ENCODE assay signal across 1 cellular context in the genomic region with DNA sequence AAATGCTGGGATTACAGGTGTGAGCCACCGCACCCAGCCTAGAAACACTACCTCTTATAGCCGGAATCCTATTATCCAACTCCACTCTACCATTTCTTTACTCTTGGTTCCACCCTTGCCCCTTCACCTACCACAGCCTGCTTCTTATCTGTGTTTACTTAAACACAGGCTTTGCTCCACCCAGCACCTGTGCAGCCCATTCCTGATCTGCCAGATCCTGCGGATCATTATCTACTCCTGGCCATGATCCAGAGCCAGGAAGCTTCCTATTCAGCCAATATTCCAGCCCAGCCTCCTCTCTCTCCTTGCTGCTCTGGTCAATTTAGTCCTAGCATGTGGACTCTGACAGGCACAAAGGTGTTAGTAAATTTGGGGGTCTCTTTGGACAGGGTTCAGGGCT.
TF ChIP-seq lines count a peak whose summit lies in the region.

No MANE protein-coding gene starts in this region.

TF ChIP-seq in HepG2, 621 proteins besides CTCF, POLR2A, EP300 and RAD21 (continued from another document):
- TF ChIP-seq, protein P1, sequence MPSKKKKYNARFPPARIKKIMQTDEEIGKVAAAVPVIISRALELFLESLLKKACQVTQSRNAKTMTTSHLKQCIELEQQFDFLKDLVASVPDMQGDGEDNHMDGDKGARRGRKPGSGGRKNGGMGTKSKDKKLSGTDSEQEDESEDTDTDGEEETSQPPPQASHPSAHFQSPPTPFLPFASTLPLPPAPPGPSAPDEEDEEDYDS (CRISPR knock-in tag; IDR thresholded peaks at IDR 0.05): no peak
- 0 out of 2 replicates have a peak, but pooled peaks have one; percentile 35 for TF ChIP-seq SP140L (CRISPR knock-in tag; IDR thresholded peaks at IDR 0.05; ENCODE audit: borderline replicate concordance)
- peak; percentile 85 for TF ChIP-seq ZEB1 (IDR thresholded peaks at IDR 0.05; ENCODE audit: insufficient replicate concordance, low read depth)
- TF ChIP-seq, protein P2, sequence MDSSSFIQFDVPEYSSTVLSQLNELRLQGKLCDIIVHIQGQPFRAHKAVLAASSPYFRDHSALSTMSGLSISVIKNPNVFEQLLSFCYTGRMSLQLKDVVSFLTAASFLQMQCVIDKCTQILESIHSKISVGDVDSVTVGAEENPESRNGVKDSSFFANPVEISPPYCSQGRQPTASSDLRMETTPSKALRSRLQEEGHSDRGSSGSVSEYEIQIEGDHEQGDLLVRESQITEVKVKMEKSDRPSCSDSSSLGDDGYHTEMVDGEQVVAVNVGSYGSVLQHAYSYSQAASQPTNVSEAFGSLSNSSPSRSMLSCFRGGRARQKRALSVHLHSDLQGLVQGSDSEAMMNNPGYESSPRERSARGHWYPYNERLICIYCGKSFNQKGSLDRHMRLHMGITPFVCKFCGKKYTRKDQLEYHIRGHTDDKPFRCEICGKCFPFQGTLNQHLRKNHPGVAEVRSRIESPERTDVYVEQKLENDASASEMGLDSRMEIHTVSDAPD (CRISPR knock-in tag; IDR thresholded peaks at IDR 0.05): peak; percentile 98
- 0 out of 2 replicates have a peak, but pooled peaks have one; percentile 30 for TF ChIP-seq JUNB (CRISPR knock-in tag; IDR thresholded peaks at IDR 0.05; ENCODE audit: borderline replicate concordance)
- TF ChIP-seq, protein P3, sequence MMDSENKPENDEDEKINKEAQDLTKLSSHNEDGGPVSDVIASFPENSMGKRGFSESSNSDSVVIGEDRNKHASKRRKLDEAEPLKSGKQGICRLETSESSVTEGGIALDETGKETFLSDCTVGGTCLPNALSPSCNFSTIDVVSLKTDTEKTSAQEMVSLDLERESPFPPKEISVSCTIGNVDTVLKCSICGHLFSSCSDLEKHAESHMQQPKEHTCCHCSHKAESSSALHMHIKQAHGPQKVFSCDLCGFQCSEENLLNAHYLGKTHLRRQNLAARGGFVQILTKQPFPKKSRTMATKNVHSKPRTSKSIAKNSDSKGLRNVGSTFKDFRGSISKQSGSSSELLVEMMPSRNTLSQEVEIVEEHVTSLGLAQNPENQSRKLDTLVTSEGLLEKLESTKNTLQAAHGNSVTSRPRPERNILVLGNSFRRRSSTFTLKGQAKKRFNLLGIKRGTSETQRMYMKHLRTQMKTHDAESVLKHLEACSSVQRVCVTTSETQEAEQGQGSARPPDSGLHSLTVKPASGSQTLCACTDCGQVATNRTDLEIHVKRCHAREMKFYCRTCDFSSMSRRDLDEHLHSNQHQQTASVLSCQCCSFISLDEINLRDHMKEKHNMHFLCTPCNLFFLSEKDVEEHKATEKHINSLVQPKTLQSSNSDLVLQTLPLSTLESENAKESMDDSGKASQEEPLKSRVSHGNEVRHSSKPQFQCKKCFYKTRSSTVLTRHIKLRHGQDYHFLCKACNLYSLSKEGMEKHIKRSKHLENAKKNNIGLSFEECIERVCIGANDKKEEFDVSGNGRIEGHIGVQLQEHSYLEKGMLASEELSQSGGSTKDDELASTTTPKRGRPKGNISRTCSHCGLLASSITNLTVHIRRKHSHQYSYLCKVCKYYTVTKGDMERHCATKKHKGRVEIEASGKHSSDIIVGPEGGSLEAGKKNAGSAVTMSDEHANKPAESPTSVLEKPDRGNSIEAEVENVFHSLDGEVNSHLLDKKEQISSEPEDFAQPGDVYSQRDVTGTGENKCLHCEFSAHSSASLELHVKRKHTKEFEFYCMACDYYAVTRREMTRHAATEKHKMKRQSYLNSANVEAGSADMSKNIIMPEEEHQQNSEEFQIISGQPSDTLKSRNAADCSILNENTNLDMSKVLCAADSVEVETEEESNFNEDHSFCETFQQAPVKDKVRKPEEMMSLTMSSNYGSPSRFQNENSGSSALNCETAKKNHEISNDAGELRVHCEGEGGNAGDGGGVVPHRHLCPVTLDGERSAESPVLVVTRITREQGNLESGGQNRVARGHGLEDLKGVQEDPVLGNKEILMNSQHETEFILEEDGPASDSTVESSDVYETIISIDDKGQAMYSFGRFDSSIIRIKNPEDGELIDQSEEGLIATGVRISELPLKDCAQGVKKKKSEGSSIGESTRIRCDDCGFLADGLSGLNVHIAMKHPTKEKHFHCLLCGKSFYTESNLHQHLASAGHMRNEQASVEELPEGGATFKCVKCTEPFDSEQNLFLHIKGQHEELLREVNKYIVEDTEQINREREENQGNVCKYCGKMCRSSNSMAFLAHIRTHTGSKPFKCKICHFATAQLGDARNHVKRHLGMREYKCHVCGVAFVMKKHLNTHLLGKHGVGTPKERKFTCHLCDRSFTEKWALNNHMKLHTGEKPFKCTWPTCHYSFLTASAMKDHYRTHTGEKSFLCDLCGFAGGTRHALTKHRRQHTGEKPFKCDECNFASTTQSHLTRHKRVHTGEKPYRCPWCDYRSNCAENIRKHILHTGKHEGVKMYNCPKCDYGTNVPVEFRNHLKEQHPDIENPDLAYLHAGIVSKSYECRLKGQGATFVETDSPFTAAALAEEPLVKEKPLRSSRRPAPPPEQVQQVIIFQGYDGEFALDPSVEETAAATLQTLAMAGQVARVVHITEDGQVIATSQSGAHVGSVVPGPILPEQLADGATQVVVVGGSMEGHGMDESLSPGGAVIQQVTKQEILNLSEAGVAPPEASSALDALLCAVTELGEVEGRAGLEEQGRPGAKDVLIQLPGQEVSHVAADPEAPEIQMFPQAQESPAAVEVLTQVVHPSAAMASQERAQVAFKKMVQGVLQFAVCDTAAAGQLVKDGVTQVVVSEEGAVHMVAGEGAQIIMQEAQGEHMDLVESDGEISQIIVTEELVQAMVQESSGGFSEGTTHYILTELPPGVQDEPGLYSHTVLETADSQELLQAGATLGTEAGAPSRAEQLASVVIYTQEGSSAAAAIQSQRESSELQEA (CRISPR knock-in tag; IDR thresholded peaks at IDR 0.05; ENCODE audit: not compliant biosample characterization): no peak
- TF ChIP-seq ZNF274 (CRISPR knock-in tag; IDR thresholded peaks at IDR 0.05): no peak
- TF ChIP-seq, protein P4, sequence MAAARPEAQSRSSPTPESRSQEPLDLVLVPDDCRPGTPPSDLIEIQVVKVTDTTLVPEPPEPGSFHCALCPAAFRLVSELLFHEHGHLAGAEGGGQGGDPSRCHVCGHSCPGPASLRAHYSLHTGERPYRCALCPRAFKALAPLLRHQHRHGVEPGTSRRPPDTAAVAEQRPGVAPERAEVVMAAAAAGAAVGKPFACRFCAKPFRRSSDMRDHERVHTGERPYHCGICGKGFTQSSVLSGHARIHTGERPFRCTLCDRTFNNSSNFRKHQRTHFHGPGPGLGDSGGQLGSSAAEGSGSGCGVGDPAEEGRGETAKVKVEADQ (CRISPR knock-in tag; IDR thresholded peaks at IDR 0.05; ENCODE audit: borderline replicate concordance): no peak
- TF ChIP-seq ETV6 (CRISPR knock-in tag; conservative IDR thresholded peaks at IDR 0.05): 0 out of 2 replicates have a peak, but pooled peaks have one; percentile 35
- TF ChIP-seq HMG20A (CRISPR knock-in tag; IDR thresholded peaks at IDR 0.05; ENCODE audit: borderline replicate concordance): peak; percentile 66; the same call in 1 of the 2 replicates
- TF ChIP-seq JUND (CRISPR knock-in tag; IDR thresholded peaks at IDR 0.05): no peak
- TF ChIP-seq ZNF331 (CRISPR knock-in tag; IDR thresholded peaks at IDR 0.05): peak; percentile 66; the same call in 1 of the 2 replicates
- TF ChIP-seq, protein P5, sequence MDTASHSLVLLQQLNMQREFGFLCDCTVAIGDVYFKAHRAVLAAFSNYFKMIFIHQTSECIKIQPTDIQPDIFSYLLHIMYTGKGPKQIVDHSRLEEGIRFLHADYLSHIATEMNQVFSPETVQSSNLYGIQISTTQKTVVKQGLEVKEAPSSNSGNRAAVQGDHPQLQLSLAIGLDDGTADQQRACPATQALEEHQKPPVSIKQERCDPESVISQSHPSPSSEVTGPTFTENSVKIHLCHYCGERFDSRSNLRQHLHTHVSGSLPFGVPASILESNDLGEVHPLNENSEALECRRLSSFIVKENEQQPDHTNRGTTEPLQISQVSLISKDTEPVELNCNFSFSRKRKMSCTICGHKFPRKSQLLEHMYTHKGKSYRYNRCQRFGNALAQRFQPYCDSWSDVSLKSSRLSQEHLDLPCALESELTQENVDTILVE (CRISPR knock-in tag; IDR thresholded peaks at IDR 0.05): no peak
- TF ChIP-seq NCOA2 (CRISPR knock-in tag; IDR thresholded peaks at IDR 0.05): peak; percentile 52; the same call in 1 of the 2 replicates
- TF ChIP-seq SALL1 (CRISPR knock-in tag; IDR thresholded peaks at IDR 0.05): peak; percentile 74
- peak; percentile 69 for TF ChIP-seq ZMYM4 (CRISPR knock-in tag; IDR thresholded peaks at IDR 0.05)
- TF ChIP-seq ZSCAN9 (CRISPR knock-in tag; IDR thresholded peaks at IDR 0.05; ENCODE audit: borderline replicate concordance): 0 out of 2 replicates have a peak, but pooled peaks have one; percentile 31
- TF ChIP-seq, protein P6, sequence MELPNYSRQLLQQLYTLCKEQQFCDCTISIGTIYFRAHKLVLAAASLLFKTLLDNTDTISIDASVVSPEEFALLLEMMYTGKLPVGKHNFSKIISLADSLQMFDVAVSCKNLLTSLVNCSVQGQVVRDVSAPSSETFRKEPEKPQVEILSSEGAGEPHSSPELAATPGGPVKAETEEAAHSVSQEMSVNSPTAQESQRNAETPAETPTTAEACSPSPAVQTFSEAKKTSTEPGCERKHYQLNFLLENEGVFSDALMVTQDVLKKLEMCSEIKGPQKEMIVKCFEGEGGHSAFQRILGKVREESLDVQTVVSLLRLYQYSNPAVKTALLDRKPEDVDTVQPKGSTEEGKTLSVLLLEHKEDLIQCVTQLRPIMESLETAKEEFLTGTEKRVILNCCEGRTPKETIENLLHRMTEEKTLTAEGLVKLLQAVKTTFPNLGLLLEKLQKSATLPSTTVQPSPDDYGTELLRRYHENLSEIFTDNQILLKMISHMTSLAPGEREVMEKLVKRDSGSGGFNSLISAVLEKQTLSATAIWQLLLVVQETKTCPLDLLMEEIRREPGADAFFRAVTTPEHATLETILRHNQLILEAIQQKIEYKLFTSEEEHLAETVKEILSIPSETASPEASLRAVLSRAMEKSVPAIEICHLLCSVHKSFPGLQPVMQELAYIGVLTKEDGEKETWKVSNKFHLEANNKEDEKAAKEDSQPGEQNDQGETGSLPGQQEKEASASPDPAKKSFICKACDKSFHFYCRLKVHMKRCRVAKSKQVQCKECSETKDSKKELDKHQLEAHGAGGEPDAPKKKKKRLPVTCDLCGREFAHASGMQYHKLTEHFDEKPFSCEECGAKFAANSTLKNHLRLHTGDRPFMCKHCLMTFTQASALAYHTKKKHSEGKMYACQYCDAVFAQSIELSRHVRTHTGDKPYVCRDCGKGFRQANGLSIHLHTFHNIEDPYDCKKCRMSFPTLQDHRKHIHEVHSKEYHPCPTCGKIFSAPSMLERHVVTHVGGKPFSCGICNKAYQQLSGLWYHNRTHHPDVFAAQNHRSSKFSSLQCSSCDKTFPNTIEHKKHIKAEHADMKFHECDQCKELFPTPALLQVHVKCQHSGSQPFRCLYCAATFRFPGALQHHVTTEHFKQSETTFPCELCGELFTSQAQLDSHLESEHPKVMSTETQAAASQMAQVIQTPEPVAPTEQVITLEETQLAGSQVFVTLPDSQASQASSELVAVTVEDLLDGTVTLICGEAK (IDR thresholded peaks at IDR 0.05): no peak
- TF ChIP-seq, protein P6 (CRISPR knock-in tag; IDR thresholded peaks at IDR 0.05): no peak
- TF ChIP-seq ERF (CRISPR knock-in tag; IDR thresholded peaks at IDR 0.05): no peak
- TF ChIP-seq TBX2 (CRISPR knock-in tag; IDR thresholded peaks at IDR 0.05; ENCODE audit: borderline replicate concordance): peak; percentile 55; the same call in 1 of the 2 replicates
- TF ChIP-seq AKAP8 (CRISPR knock-in tag; IDR thresholded peaks at IDR 0.05): no peak
- TF ChIP-seq, protein P7, sequence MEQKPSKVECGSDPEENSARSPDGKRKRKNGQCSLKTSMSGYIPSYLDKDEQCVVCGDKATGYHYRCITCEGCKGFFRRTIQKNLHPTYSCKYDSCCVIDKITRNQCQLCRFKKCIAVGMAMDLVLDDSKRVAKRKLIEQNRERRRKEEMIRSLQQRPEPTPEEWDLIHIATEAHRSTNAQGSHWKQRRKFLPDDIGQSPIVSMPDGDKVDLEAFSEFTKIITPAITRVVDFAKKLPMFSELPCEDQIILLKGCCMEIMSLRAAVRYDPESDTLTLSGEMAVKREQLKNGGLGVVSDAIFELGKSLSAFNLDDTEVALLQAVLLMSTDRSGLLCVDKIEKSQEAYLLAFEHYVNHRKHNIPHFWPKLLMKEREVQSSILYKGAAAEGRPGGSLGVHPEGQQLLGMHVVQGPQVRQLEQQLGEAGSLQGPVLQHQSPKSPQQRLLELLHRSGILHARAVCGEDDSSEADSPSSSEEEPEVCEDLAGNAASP (CRISPR knock-in tag; IDR thresholded peaks at IDR 0.05; ENCODE audit: borderline replicate concordance): peak; percentile 33; the same call in 1 of the 2 replicates
- no peak for TF ChIP-seq ZNF382 (CRISPR knock-in tag; IDR thresholded peaks at IDR 0.05; ENCODE audit: borderline replicate concordance)
